Comparison of ENCODE assay signal across 3 cellular contexts in genomic region chr22:28885939-28886338, GRCh38.
TF ChIP-seq lines count a peak whose summit lies in the region.

No MANE protein-coding gene starts in this region.

TF ChIP-seq in IMR-90, 13 proteins besides CTCF, POLR2A, EP300 and RAD21:
- no peak for TF ChIP-seq CHD1 (IDR thresholded peaks at IDR 0.05; ENCODE audit: low read depth, low read length)

TF ChIP-seq in K562, 482 proteins besides CTCF, POLR2A, EP300 and RAD21:
- TF ChIP-seq ZNF175 (CRISPR knock-in tag; IDR thresholded peaks at IDR 0.05; ENCODE audit: low read depth) (no peak), TEAD2 (tag; IDR thresholded peaks at IDR 0.05) (no peak), TRIM24 (IDR thresholded peaks at IDR 0.05) (no peak), SMAD1 (IDR thresholded peaks at IDR 0.05; ENCODE audit: low read depth, low read length, partially characterized antibody) (no peak), ZNF512 (tag; IDR thresholded peaks at IDR 0.05) (no peak), FOXP1 (CRISPR knock-in tag; IDR thresholded peaks at IDR 0.05) (no peak), EWSR1 (IDR thresholded peaks at IDR 0.05; ENCODE audit: borderline replicate concordance, low read depth, partially characterized antibody) (no peak), MXI1 (IDR thresholded peaks at IDR 0.05; ENCODE audit: low read depth, low read length) (no peak), TBP (optimal IDR thresholded peaks at IDR 0.05; ENCODE audit: low read depth, low read length) (no peak), BRF1 (IDR thresholded peaks at IDR 0.05; ENCODE audit: borderline replicate concordance, extremely low read depth, insufficient read length) (no peak), SLC30A9 (CRISPR knock-in tag; IDR thresholded peaks at IDR 0.05) (no peak), POLR2G (IDR thresholded peaks at IDR 0.05; ENCODE audit: low read depth, low read length) (no peak), MIER1 (IDR thresholded peaks at IDR 0.05; ENCODE audit: low read depth) (no peak), ZNF561 (CRISPR knock-in tag; conservative IDR thresholded peaks at IDR 0.05) (no peak), KLF1 (tag; IDR thresholded peaks at IDR 0.05) (no peak), ELK3 (CRISPR knock-in tag; IDR thresholded peaks at IDR 0.05) (no peak)
- TF ChIP-seq, protein P1, sequence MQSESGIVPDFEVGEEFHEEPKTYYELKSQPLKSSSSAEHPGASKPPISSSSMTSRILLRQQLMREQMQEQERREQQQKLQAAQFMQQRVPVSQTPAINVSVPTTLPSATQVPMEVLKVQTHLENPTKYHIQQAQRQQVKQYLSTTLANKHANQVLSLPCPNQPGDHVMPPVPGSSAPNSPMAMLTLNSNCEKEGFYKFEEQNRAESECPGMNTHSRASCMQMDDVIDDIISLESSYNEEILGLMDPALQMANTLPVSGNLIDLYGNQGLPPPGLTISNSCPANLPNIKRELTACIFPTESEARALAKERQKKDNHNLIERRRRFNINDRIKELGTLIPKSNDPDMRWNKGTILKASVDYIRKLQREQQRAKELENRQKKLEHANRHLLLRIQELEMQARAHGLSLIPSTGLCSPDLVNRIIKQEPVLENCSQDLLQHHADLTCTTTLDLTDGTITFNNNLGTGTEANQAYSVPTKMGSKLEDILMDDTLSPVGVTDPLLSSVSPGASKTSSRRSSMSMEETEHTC (IDR thresholded peaks at IDR 0.05) = no peak
- TF ChIP-seq, protein P2, sequence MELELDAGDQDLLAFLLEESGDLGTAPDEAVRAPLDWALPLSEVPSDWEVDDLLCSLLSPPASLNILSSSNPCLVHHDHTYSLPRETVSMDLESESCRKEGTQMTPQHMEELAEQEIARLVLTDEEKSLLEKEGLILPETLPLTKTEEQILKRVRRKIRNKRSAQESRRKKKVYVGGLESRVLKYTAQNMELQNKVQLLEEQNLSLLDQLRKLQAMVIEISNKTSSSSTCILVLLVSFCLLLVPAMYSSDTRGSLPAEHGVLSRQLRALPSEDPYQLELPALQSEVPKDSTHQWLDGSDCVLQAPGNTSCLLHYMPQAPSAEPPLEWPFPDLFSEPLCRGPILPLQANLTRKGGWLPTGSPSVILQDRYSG (tag; conservative IDR thresholded peaks at IDR 0.05; ENCODE audit: low read depth) = no peak
- TF ChIP-seq, protein P3, sequence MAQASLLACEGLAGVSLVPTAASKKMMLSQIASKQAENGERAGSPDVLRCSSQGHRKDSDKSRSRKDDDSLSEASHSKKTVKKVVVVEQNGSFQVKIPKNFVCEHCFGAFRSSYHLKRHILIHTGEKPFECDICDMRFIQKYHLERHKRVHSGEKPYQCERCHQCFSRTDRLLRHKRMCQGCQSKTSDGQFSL (CRISPR knock-in tag; IDR thresholded peaks at IDR 0.05) = no peak
- TF ChIP-seq, protein P3 (tag; IDR thresholded peaks at IDR 0.05) = no peak
- TF ChIP-seq, protein P4, sequence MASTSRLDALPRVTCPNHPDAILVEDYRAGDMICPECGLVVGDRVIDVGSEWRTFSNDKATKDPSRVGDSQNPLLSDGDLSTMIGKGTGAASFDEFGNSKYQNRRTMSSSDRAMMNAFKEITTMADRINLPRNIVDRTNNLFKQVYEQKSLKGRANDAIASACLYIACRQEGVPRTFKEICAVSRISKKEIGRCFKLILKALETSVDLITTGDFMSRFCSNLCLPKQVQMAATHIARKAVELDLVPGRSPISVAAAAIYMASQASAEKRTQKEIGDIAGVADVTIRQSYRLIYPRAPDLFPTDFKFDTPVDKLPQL (IDR thresholded peaks at IDR 0.05; ENCODE audit: extremely low read depth, insufficient read length) = no peak

TF ChIP-seq in liver, 16 proteins besides CTCF, POLR2A, EP300 and RAD21:
- TF ChIP-seq RXRA (IDR thresholded peaks at IDR 0.05) (peak in 1 of 2 donors; percentile 33), FOXA2 (IDR thresholded peaks at IDR 0.05) (no peak), REST (IDR thresholded peaks at IDR 0.05) (peak; percentile 63), HNF4A (conservative IDR thresholded peaks at IDR 0.05) (peak; percentile 25 to 44), SP1 (IDR thresholded peaks at IDR 0.05) (no peak), YY1 (IDR thresholded peaks at IDR 0.05) (peak; percentile 23)
